In genomic region chr15:31758126-31758525, GRCh38 we compare ENCODE assay signal across 9 cellular contexts.
DNase-seq lines count a peak whose midpoint lies in the region; ATAC-seq and TF ChIP-seq lines count a peak whose summit lies in the region.
"Had no signal": no experiment of that assay in that cellular context is flagged by ENCODE, and none has a peak within 500 bp of the region (broad histone marks: within the 10 kb centered on the region; RNA-seq: fewer than 3 reads in every experiment).

No MANE protein-coding gene starts in this region.

- H3K4me3 Mint-ChIP-seq in glutamatergic neuron (ENCODE audit: unreplicated experiment): peak overlapping the region; percentile 10

- no peak for TF ChIP-seq CTCF in glutamatergic neuron (IDR thresholded peaks at IDR 0.05; ENCODE audit: partially characterized antibody, unreplicated experiment)
- TF ChIP-seq CTCF in thyroid gland (IDR thresholded peaks at IDR 0.05): no peak
- TF ChIP-seq CTCF in suprapubic skin (IDR thresholded peaks at IDR 0.05): no peak

- peak overlapping the region; percentile 41 for H3K27ac Mint-ChIP-seq in glutamatergic neuron (ENCODE audit: unreplicated experiment)

- H3K4me3 ChIP-seq in thyroid gland (replicated peaks in 1 of 3) (no peak overlapping the region), suprapubic skin (no peak overlapping the region)

- H3K27me3 Mint-ChIP-seq in glutamatergic neuron (ENCODE audit: unreplicated experiment): peaks cover 4% of the 10 kb centered on the region

- no peaks in the 10 kb centered on the region for H3K36me3 ChIP-seq in thyroid gland
- no peaks in the 10 kb centered on the region for H3K36me3 ChIP-seq in suprapubic skin

- TF ChIP-seq POLR2A in thyroid gland (IDR thresholded peaks at IDR 0.05) (no peak), suprapubic skin (IDR thresholded peaks at IDR 0.05) (no peak)

- no peaks in the 10 kb centered on the region for H3K9me3 ChIP-seq in thyroid gland
- H3K9me3 ChIP-seq in suprapubic skin: no peaks in the 10 kb centered on the region

- TF ChIP-seq EP300 in suprapubic skin (IDR thresholded peaks at IDR 0.05): no peak

- DNase-seq in NCI-H2029 (lab: John Stamatoyannopoulos, UW) (peak; percentile 20), NCI-H2029 treated with DMSO at 0.1 percent for 48 hours (lab: John Stamatoyannopoulos, UW) (no peak), RKO (ENCODE audit: low spot score) (peak; percentile 62), glutamatergic neuron (no peak), thyroid gland (peak; percentile 72 to 78), suprapubic skin (ENCODE audit: low spot score in 2 of 2) (no peak), AG08396 (ENCODE audit: low spot score) (no peak)
- DNase-seq: activated CD8-positive, alpha-beta memory T cell treated with anti-CD3 and anti-CD28 coated beads for 24 hours had no signal

- H3K36me3 Mint-ChIP-seq in glutamatergic neuron (ENCODE audit: unreplicated experiment): no peaks in the 10 kb centered on the region

- WGBS in thyroid gland, 2 donors: 43 to 50% methylated on average over 5 of the region's 5 CpGs
- WGBS in suprapubic skin: 47% methylated on average over 5 of the region's 5 CpGs

- H3K27me3 ChIP-seq in thyroid gland: no peaks in the 10 kb centered on the region
- no peaks in the 10 kb centered on the region for H3K27me3 ChIP-seq in suprapubic skin

- no peak for ATAC-seq in GM19351 (IDR thresholded peaks at IDR 0.05; ENCODE audit: unreplicated experiment)

- H3K9me3 Mint-ChIP-seq in glutamatergic neuron (ENCODE audit: unreplicated experiment): peaks cover 5% of the 10 kb centered on the region

- H3K27ac ChIP-seq in thyroid gland (no peak overlapping the region), suprapubic skin (no peak overlapping the region)

- H3K4me1 ChIP-seq in thyroid gland: no peaks in the 10 kb centered on the region
- H3K4me1 ChIP-seq in suprapubic skin: no peaks in the 10 kb centered on the region

- intact Hi-C loops in thyroid gland (cut with DNase I): no loop called here

- peaks cover 14% of the 10 kb centered on the region for H3K4me1 Mint-ChIP-seq in glutamatergic neuron (ENCODE audit: low read depth, unreplicated experiment)

Comparison
In these comparisons a context has a peak if more than half of its experiments do, and no peak if none do; other contexts are left out.
1. DNase-seq: peak in NCI-H2029 (single experiment), RKO (single experiment) and thyroid gland (2 of 2); none in NCI-H2029 treated with DMSO at 0.1 percent for 48 hours (single experiment), glutamatergic neuron (single experiment), suprapubic skin (0 of 2) and AG08396 (single experiment).